ENCODE assay signal across 23 cellular contexts in the genomic region with DNA sequence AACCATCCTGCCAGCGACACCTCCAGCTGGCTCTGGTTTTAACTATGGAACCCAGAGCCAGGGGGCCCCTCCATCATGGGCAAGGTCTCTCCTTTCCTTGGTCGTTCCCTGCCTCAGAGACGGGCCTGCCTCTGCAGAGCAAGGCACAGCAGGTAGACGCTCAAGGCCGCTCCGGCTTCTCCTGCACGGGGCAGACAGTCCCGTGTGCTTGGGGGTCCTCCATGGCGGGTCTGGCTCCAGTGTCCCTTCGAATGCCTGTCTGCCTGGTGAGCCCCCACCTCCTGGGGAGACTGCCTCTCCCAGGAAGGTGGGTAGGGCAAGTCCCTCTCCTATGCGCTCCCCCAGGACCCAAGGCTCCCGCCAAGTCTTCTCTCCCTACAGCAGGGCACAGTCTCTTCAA.
"Had no signal": no experiment of that assay in that cellular context is flagged by ENCODE, and none has a peak within 500 bp of the region (broad histone marks: within the 10 kb centered on the region; RNA-seq: fewer than 3 reads in every experiment).

No MANE protein-coding gene starts in this region.

- ATAC-seq: activated T-cell treated with anti-CD3 and anti-CD28 coated beads, Interleukin-2, amount 50 U/mL, for 4 hours; PC-3; T-helper 17 cell had no signal

- DNase-seq: activated B cell treated with CpG ODN at 0.5 μM for 24 hours; activated CD4-positive, alpha-beta memory T cell treated with anti-CD3 and anti-CD28 coated beads for 36 hours; activated CD4-positive, alpha-beta T cell treated with anti-CD3 and anti-CD28 coated beads for 1 hour; activated CD4-positive, alpha-beta T cell treated with anti-CD3 and anti-CD28 coated beads, Interleukin-2, amount 10 ng/mL, durations not matched to agents 24 days and 14 days; activated CD8-positive, alpha-beta memory T cell treated with anti-CD3 and anti-CD28 coated beads for 24 hours; activated effector memory CD4-positive, alpha-beta T cell treated with anti-CD3 and anti-CD28 coated beads, Interleukin-2, amount 50 U/mL, for 16 hours; activated naive CD4-positive, alpha-beta T cell treated with anti-CD3 and anti-CD28 coated beads for 36 hours; activated T-cell treated with anti-CD3 and anti-CD28 coated beads, Interleukin-2, amount 50 U/mL, for 4 hours; amygdala; IMR-90; Kasumi-1; KBM-7; NCI-H146; NCI-H1930; NCI-H2107; NCI-H2171 treated with DMSO at 0.1 percent for 48 hours; NCI-H226; NCI-H526; NCI-H82; PC-3; SHP77 treated with DMSO at 0.1 percent for 48 hours; T-helper 17 cell; T-helper 9 cell had no signal
